In genomic region chr2:198917926-198918325, GRCh38 we compare ENCODE assay signal across 19 cellular contexts.
DNase-seq lines count a peak whose midpoint lies in the region; ATAC-seq, FAIRE-seq and TF ChIP-seq lines count a peak whose summit lies in the region.
"Had no signal": no experiment of that assay in that cellular context is flagged by ENCODE, and none has a peak within 500 bp of the region (broad histone marks: within the 10 kb centered on the region; RNA-seq: fewer than 3 reads in every experiment).

No MANE protein-coding gene starts in this region.

- ATAC-seq in esophagus mucosa, result peak; percentile 33
- ATAC-seq: A549 had no signal

- no peaks in the 10 kb centered on the region for H3K79me2 ChIP-seq in astrocyte (ENCODE audit: insufficient read depth, low read length)

- FAIRE-seq in astrocyte (lab: Jason Lieb, UNC), result peak; percentile 5
- FAIRE-seq: A549, G401.6, GM12891 had no signal

- H3K4me2 ChIP-seq in astrocyte (ENCODE audit: low read length), result no peak overlapping the region
- H3K4me2 ChIP-seq: A549 had no signal

- no peaks in the 10 kb centered on the region for H3K9me3 Mint-ChIP-seq in astrocyte (ENCODE audit: unreplicated experiment)

- H3K27ac ChIP-seq in astrocyte (ENCODE audit: low read depth, low read length) (no peak overlapping the region), esophagus squamous epithelium (no peak overlapping the region)
- H3K27ac ChIP-seq: 22Rv1, A549, C4-2B, GM23248 had no signal

- TF ChIP-seq POLR2A in esophagus squamous epithelium (IDR thresholded peaks at IDR 0.05), result no peak

- H3K27me3 ChIP-seq in astrocyte (ENCODE audit: insufficient read depth, low read length), result no peaks in the 10 kb centered on the region
- no peaks in the 10 kb centered on the region for H3K27me3 ChIP-seq in esophagus squamous epithelium

- TF ChIP-seq CTCF in astrocyte (IDR thresholded peaks at IDR 0.05; ENCODE audit: insufficient read depth, low read depth, low read length), result no peak
- TF ChIP-seq CTCF in esophagus squamous epithelium (IDR thresholded peaks at IDR 0.05), result no peak

- intact Hi-C loops in esophagus squamous epithelium (cut with DNase I), result no loop called here

- no peaks in the 10 kb centered on the region for H3K36me3 Mint-ChIP-seq in astrocyte (ENCODE audit: low read depth, unreplicated experiment)

- 55 to 59% methylated on average over 2 of the region's 2 CpGs for WGBS in esophagus squamous epithelium, 2 donors

- H3K9me3 ChIP-seq in astrocyte (ENCODE audit: insufficient read depth, low read depth, low read length), result no peaks in the 10 kb centered on the region
- H3K9me3 ChIP-seq in esophagus squamous epithelium, result no peaks in the 10 kb centered on the region
- H3K9me3 ChIP-seq: A549, HAP-1 had no signal

- no peaks in the 10 kb centered on the region for H3K36me3 ChIP-seq in astrocyte (ENCODE audit: insufficient read depth, low read length)
- H3K36me3 ChIP-seq in esophagus squamous epithelium, result no peaks in the 10 kb centered on the region
- H3K36me3 ChIP-seq: HAP-1 had no signal

- no peak overlapping the region for H2AFZ ChIP-seq in astrocyte (ENCODE audit: low read depth, low read length)
- H2AFZ ChIP-seq: GM23248 had no signal

- H3K4me3 ChIP-seq in astrocyte (ENCODE audit: insufficient read depth, low read depth, low read length) (no peak overlapping the region), esophagus squamous epithelium (no peak overlapping the region)
- H3K4me3 ChIP-seq: A549, GM23248, HAP-1 had no signal

- DNase-seq in NCI-H748 (lab: John Stamatoyannopoulos, UW; ENCODE audit: unreplicated experiment) (peak; percentile 43), NCI-H748 treated with DMSO at 0.1 percent for 48 hours (lab: John Stamatoyannopoulos, UW) (no peak), astrocyte (ENCODE audit: low read depth) (no peak), esophagus squamous epithelium (lab: John Stamatoyannopoulos, UW) (no peak), G401 (ENCODE audit: low spot score) (no peak)
- DNase-seq in stimulated activated CD8-positive, alpha-beta memory T cell treated with anti-CD3 and anti-CD28 coated beads, Interleukin-4, amount 100 ng/mL, for 48 hours, result no peak
- DNase-seq: AML-193; CD4-positive, alpha-beta T cell; DMS53; DND-41; EL; GM23248 had no signal

- in situ Hi-C loops in G401 (cut with HindIII; ENCODE audit: low sequenced_read_pairs), result no loop called here

- no peak overlapping the region for H3K27ac Mint-ChIP-seq in astrocyte (ENCODE audit: unreplicated experiment)
- H3K27ac Mint-ChIP-seq: CD4-positive, alpha-beta T cell had no signal

- H3K9ac ChIP-seq in astrocyte (ENCODE audit: low read length), result no peak overlapping the region
- H3K9ac ChIP-seq: GM23248 had no signal

- H3K27me3 Mint-ChIP-seq in astrocyte (ENCODE audit: low read depth, unreplicated experiment), result no peaks in the 10 kb centered on the region
- H3K27me3 Mint-ChIP-seq: CD4-positive, alpha-beta T cell had no signal

- H3K4me1 ChIP-seq in astrocyte (ENCODE audit: insufficient read depth, low read length) (no peaks in the 10 kb centered on the region), esophagus squamous epithelium (no peaks in the 10 kb centered on the region)
- H3K4me1 ChIP-seq: A549, HAP-1 had no signal

- H3K4me1 Mint-ChIP-seq in astrocyte (ENCODE audit: low read depth, unreplicated experiment), result no peaks in the 10 kb centered on the region

- no peaks in the 10 kb centered on the region for H4K20me1 ChIP-seq in astrocyte (ENCODE audit: insufficient read depth, low read length)

- no peak overlapping the region for H3K4me3 Mint-ChIP-seq in astrocyte (ENCODE audit: unreplicated experiment)
- H3K4me3 Mint-ChIP-seq: CD4-positive, alpha-beta T cell had no signal
